ENCODE assay signal across 8 cellular contexts in genomic region chr3:48919215-48920138, GRCh38. TPM values are rescaled to one million over a fixed set of nuclear protein-coding genes. Genes with fewer than 3 reads are reported as not detected.
A peak's percentile ranks its signal among the peaks of the same experiment; 100 is the strongest.
DNase-seq lines count a peak whose midpoint lies in the region; ATAC-seq and TF ChIP-seq lines count a peak whose summit lies in the region.

No MANE protein-coding gene starts in this region.

- H3K36me3 ChIP-seq in esophagus squamous epithelium (peaks cover 0 to 32% (median 9%) of the 10 kb centered on the region in 3 donors), thoracic aorta (peaks cover 3% of the 10 kb centered on the region)

- peaks cover 25% of the 10 kb centered on the region for H3K4me1 Mint-ChIP-seq in nephron progenitor cell

- TF ChIP-seq CTCF in esophagus squamous epithelium (IDR thresholded peaks at IDR 0.05): no peak
- no peak for TF ChIP-seq CTCF in nephron progenitor cell (IDR thresholded peaks at IDR 0.05)
- no peak for TF ChIP-seq CTCF in thoracic aorta (IDR thresholded peaks at IDR 0.05)

- H3K27ac ChIP-seq in esophagus squamous epithelium: peak overlapping the region; percentile 96 to 99 (median 96)
- H3K27ac ChIP-seq in thoracic aorta: peak overlapping the region; percentile 94 to 97

- peaks cover 8 to 53% (median 20%) of the 10 kb centered on the region in 3 donors for H3K4me1 ChIP-seq in esophagus squamous epithelium
- peaks cover 17 to 30% of the 10 kb centered on the region in 2 donors for H3K4me1 ChIP-seq in thoracic aorta (ENCODE audit: control insufficient read depth in 1 of 2, low read depth in 2 of 2)

- intact Hi-C loops in esophagus squamous epithelium (cut with DNase I): no loop called here

- TF ChIP-seq POLR2A in esophagus squamous epithelium (IDR thresholded peaks at IDR 0.05): no peak

- no peaks in the 10 kb centered on the region for H3K9me3 ChIP-seq in esophagus squamous epithelium
- H3K9me3 ChIP-seq in thoracic aorta: no peaks in the 10 kb centered on the region

- H3K36me3 Mint-ChIP-seq in nephron progenitor cell (ENCODE audit: low read depth): peaks cover 15% of the 10 kb centered on the region

- DNase-seq in NCI-H1694 (lab: John Stamatoyannopoulos, UW) (peak; percentile 5), NCI-H1694 treated with DMSO at 0.1 percent for 48 hours (lab: John Stamatoyannopoulos, UW) (no peak), NOMO-1 treated with DMSO at 0.1 percent for 48 hours (lab: John Stamatoyannopoulos, UW; ENCODE audit: unreplicated experiment) (peak; percentile 59), activated T-cell treated with anti-CD3 and anti-CD28 coated beads for 48 hours (ENCODE audit: low read depth) (peak; percentile 44), esophagus squamous epithelium (lab: John Stamatoyannopoulos, UW) (no peak), nephron progenitor cell (peak; percentile 16), thoracic aorta (ENCODE audit: low spot score) (no peak)

- H3K9me3 Mint-ChIP-seq in nephron progenitor cell: no peaks in the 10 kb centered on the region

- H3K4me3 ChIP-seq in esophagus squamous epithelium: peak overlapping the region; percentile 72 to 96 (median 80)
- H3K4me3 ChIP-seq in thoracic aorta: peak overlapping the region; percentile 81

- H3K27me3 ChIP-seq in esophagus squamous epithelium (no peaks in the 10 kb centered on the region), thoracic aorta (replicated peaks; ENCODE audit: insufficient read depth) (no peaks in the 10 kb centered on the region)

- peak overlapping the region; percentile 99 for H3K27ac Mint-ChIP-seq in nephron progenitor cell

- peak; percentile 18 for ATAC-seq in HG02970 (IDR thresholded peaks at IDR 0.05; ENCODE audit: low FRiP score, unreplicated experiment)
- ATAC-seq in thoracic aorta (ENCODE audit: insufficient number of reproducible peaks, low FRiP score, low read depth): peak; percentile 31

- peak overlapping the region; percentile 93 for H3K4me3 Mint-ChIP-seq in nephron progenitor cell

- WGBS in esophagus squamous epithelium, 2 donors: 1% methylated on average over 15 to 18 of the region's 54 CpGs

- peaks cover 4% of the 10 kb centered on the region for H3K27me3 Mint-ChIP-seq in nephron progenitor cell (ENCODE audit: low read depth, poor library complexity)

RNA-seq across cellular contexts. Expression of gene ARIH2, which starts 0.8 kb away (rescaled TPM):
- total RNA-seq in esophagus squamous epithelium (10 to 100 TPM; 54.0 to 74.2 (median 71.3) TPM), thoracic aorta (100 to 1,000 TPM in 1 of 2 donors, 10 to 100 TPM in 1; 90.4 to 162 TPM)

RNA-seq across cellular contexts. Expression of gene SLC25A20, which starts 20.8 kb away (rescaled TPM):
- 10 to 100 TPM in 2 of 4 donors, 1 to 10 TPM in 2; 4.2 to 19.6 (median 11.7) TPM for total RNA-seq in esophagus squamous epithelium
- total RNA-seq in thoracic aorta: 10 to 100 TPM; 12.3 to 27.1 TPM

Comparison
In these comparisons a context has a peak if more than half of its experiments do, and no peak if none do; other contexts are left out.
1. DNase-seq: peak in NCI-H1694 (single experiment), NOMO-1 treated with DMSO at 0.1 percent for 48 hours (single experiment), activated T-cell treated with anti-CD3 and anti-CD28 coated beads for 48 hours (single experiment) and nephron progenitor cell (single experiment); none in NCI-H1694 treated with DMSO at 0.1 percent for 48 hours (single experiment), esophagus squamous epithelium (single experiment) and thoracic aorta (single experiment).